In genomic region chr1:184754479-184755225, GRCh38 we compare ENCODE assay signal across 8 cellular contexts. TPM values are rescaled to one million over a fixed set of nuclear protein-coding genes. Genes with fewer than 3 reads are reported as not detected.
A peak's percentile ranks its signal among the peaks of the same experiment; 100 is the strongest.
DNase-seq lines count a peak whose midpoint lies in the region; ATAC-seq and TF ChIP-seq lines count a peak whose summit lies in the region.

Gene EDEM3 (minus strand): TSS chr1:184754858. CDS start chr1:184754646, 212 bp downstream.

- in situ Hi-C loops in GM13977 (cut with MboI; ENCODE audit: low pct_unique_long_range_greater_than_20kb, low sequenced_read_pairs, unreplicated experiment): no loop called here

- peaks cover 14% of the 10 kb centered on the region for H3K27me3 Mint-ChIP-seq in T-helper 1 cell treated with Interleukin-12 subunit alpha and Interleukin-12 subunit beta and Interleukin-4 antibody, amounts not matched to agents 30 μg/mL and 1 μg/mL, for 36 hours (ENCODE audit: low read depth)

- peak within 1 kb of the TSS; percentile 77 to 99 (median 94) for H3K27ac ChIP-seq in heart right ventricle
- H3K27ac ChIP-seq in upper lobe of left lung: peak within 1 kb of the TSS; percentile 89 to 97 (median 94)

- H3K9me3 Mint-ChIP-seq in T-helper 1 cell treated with Interleukin-12 subunit alpha and Interleukin-12 subunit beta and Interleukin-4 antibody, amounts not matched to agents 30 μg/mL and 1 μg/mL, for 36 hours: no peaks in the 10 kb centered on the region

- H3K9me3 ChIP-seq in heart right ventricle: no peaks in the 10 kb centered on the region
- no peaks in the 10 kb centered on the region for H3K9me3 ChIP-seq in upper lobe of left lung

- ATAC-seq in HG02884 (IDR thresholded peaks at IDR 0.05; ENCODE audit: unreplicated experiment) (peak; percentile 91), heart right ventricle (peak; percentile 97 to 99 (median 98)), upper lobe of left lung (ENCODE audit: low FRiP score in 2 of 2) (peak; percentile 98 to 100)

- TF ChIP-seq EP300 in upper lobe of left lung (IDR thresholded peaks at IDR 0.05): peak in 1 of 4 donors; percentile 4

- intact Hi-C loops in heart right ventricle (cut with DNase I): loop anchor here in 2 of 10 donors (1.0 to 5.0 kb wide), 2 partner anchors 403 kb away; partner anchors contain the start of genes SWT1 (in 2 of the 2) and TRMT1L (in 1 of the 2)
- intact Hi-C loops in posterior cingulate gyrus (cut with DNase I): loop anchor here (1.0 to 10.0 kb wide), 2 partner anchors 403 to 560 kb away; partner anchors contain the start of genes IVNS1ABP and SWT1

- TF ChIP-seq CTCF in GM13977 (IDR thresholded peaks at IDR 0.05; ENCODE audit: extremely low read depth, insufficient read depth, missing control alignments) (no peak), heart right ventricle (IDR thresholded peaks at IDR 0.05) (no peak), upper lobe of left lung (IDR thresholded peaks at IDR 0.05) (peak in 4 of 6 experiments; percentile 5 to 32 (median 26))

- H3K36me3 ChIP-seq in heart right ventricle (no peaks in the 10 kb centered on the region), upper lobe of left lung (no peaks in the 10 kb centered on the region)

- peak within 1 kb of the TSS; percentile 82 for H3K27ac Mint-ChIP-seq in T-helper 1 cell treated with Interleukin-12 subunit alpha and Interleukin-12 subunit beta and Interleukin-4 antibody, amounts not matched to agents 30 μg/mL and 1 μg/mL, for 36 hours

- WGBS in heart right ventricle, 2 donors: 0% methylated on average over 76 of the region's 76 CpGs
- 0% methylated on average over 8 to 50 of the region's 76 CpGs for WGBS in upper lobe of left lung, 2 donors

- H3K4me3 Mint-ChIP-seq in T-helper 1 cell treated with Interleukin-12 subunit alpha and Interleukin-12 subunit beta and Interleukin-4 antibody, amounts not matched to agents 30 μg/mL and 1 μg/mL, for 36 hours: peak within 1 kb of the TSS; percentile 85

- H3K27me3 ChIP-seq in heart right ventricle (no peaks in the 10 kb centered on the region), upper lobe of left lung (no peaks in the 10 kb centered on the region)

- H3K4me1 ChIP-seq in heart right ventricle (peaks cover 0 to 40% (median 20%) of the 10 kb centered on the region in 9 donors), upper lobe of left lung (peaks cover 13 to 21% (median 19%) of the 10 kb centered on the region in 4 donors)

- H3K4me1 Mint-ChIP-seq in T-helper 1 cell treated with Interleukin-12 subunit alpha and Interleukin-12 subunit beta and Interleukin-4 antibody, amounts not matched to agents 30 μg/mL and 1 μg/mL, for 36 hours (ENCODE audit: low read depth): peaks cover 28% of the 10 kb centered on the region

- DNase-seq in GM13977 (ENCODE audit: low spot score) (peak; percentile 96), NCI-H1694 (lab: John Stamatoyannopoulos, UW) (peak; percentile 99), amniotic stem cell (lab: John Stamatoyannopoulos, UW) (peak; percentile 99), heart right ventricle (peak; percentile 97 to 100), posterior cingulate gyrus (peak; percentile 98 to 100 (median 99)), upper lobe of left lung (peak; percentile 96 to 100)

- TF ChIP-seq POLR2A in upper lobe of left lung (IDR thresholded peaks at IDR 0.05): peak in 3 of 4 donors; percentile 94 to 100 (median 99)

- H3K4me3 ChIP-seq in heart right ventricle (peak within 1 kb of the TSS; percentile 71 to 98 (median 94)), upper lobe of left lung (peak within 1 kb of the TSS; percentile 63 to 97 (median 80))

- H3K36me3 Mint-ChIP-seq in T-helper 1 cell treated with Interleukin-12 subunit alpha and Interleukin-12 subunit beta and Interleukin-4 antibody, amounts not matched to agents 30 μg/mL and 1 μg/mL, for 36 hours (ENCODE audit: low read depth): peaks cover 6% of the 10 kb centered on the region

RNA-seq across cellular contexts. Expression of gene EDEM3, which starts in this region (rescaled TPM):
- total RNA-seq in heart right ventricle: 10 to 100 TPM; 12.1 to 26.8 (median 18.4) TPM
- polyA plus RNA-seq in heart right ventricle: 10 to 100 TPM in 1 of 2 donors, 1 to 10 TPM in 1; 7.8 to 10.9 TPM
- total RNA-seq in upper lobe of left lung: 10 to 100 TPM; 23.9 to 56.2 (median 29.4) TPM

Comparison
In these comparisons a context has a peak if more than half of its experiments do, and no peak if none do; other contexts are left out.
1. Peak in every context shown above with its lines: DNase-seq, ATAC-seq, H3K4me3 ChIP-seq and H3K27ac ChIP-seq.
2. CTCF ChIP-seq: peak in upper lobe of left lung (4 of 6); none in GM13977 (single experiment) and heart right ventricle (0 of 9).